9 cellular contexts compared by ENCODE assay signal in genomic region chr11:131186629-131187075, GRCh38.
A peak's percentile ranks its signal among the peaks of the same experiment; 100 is the strongest.
DNase-seq lines count a peak whose midpoint lies in the region; ATAC-seq, FAIRE-seq and TF ChIP-seq lines count a peak whose summit lies in the region.
"Had no signal": no experiment of that assay in that cellular context is flagged by ENCODE, and none has a peak within 500 bp of the region (broad histone marks: within the 10 kb centered on the region; RNA-seq: fewer than 3 reads in every experiment).

No MANE protein-coding gene starts in this region.

- H3K4me1 ChIP-seq in HepG2 (ENCODE audit: insufficient read depth, low read length) (no peaks in the 10 kb centered on the region), right lobe of liver (no peaks in the 10 kb centered on the region), upper lobe of right lung (no peaks in the 10 kb centered on the region), esophagus muscularis mucosa (no peaks in the 10 kb centered on the region)

- H2AFZ ChIP-seq in HepG2 (ENCODE audit: low read length), result no peak overlapping the region

- FAIRE-seq in HepG2 (lab: Jason Lieb, UNC), result no peak

- H4K20me1 ChIP-seq in HepG2 (ENCODE audit: insufficient read depth, low read length), result no peaks in the 10 kb centered on the region

- no peak for TF ChIP-seq POLR2A in HepG2 (IDR thresholded peaks at IDR 0.05; ENCODE audit: insufficient read depth in 1 of 2, low read depth in 2 of 2, low read length in 2 of 2)
- no peak for TF ChIP-seq POLR2A in right lobe of liver (IDR thresholded peaks at IDR 0.05)
- no peak for TF ChIP-seq POLR2A in esophagus muscularis mucosa (IDR thresholded peaks at IDR 0.05; ENCODE audit: low read depth)

- no peak overlapping the region for H3K4me3 ChIP-seq in HepG2 (replicated peaks in 1 of 3; ENCODE audit: insufficient read depth in 1 of 3, low read depth in 2 of 3, low read length in 3 of 3)
- no peak overlapping the region for H3K4me3 ChIP-seq in right lobe of liver
- no peak overlapping the region for H3K4me3 ChIP-seq in upper lobe of right lung
- no peak overlapping the region for H3K4me3 ChIP-seq in esophagus muscularis mucosa

- no peak for TF ChIP-seq RAD21 in HepG2 (CRISPR knock-in tag; IDR thresholded peaks at IDR 0.05)

- CTCF ChIA-PET in HepG2 (lab: Yijun Ruan, JAX; ENCODE audit: low intra/inter-chr PET ratio, low total read pairs), result no interaction called here

- peak; percentile 22; the same call in 1 of the 3 replicates for ATAC-seq in HepG2
- no peak for ATAC-seq in right lobe of liver
- peak; percentile 96 for ATAC-seq in HG02759 (IDR thresholded peaks at IDR 0.05; ENCODE audit: unreplicated experiment)
- peak; percentile 46 for ATAC-seq in upper lobe of right lung

- WGBS in HepG2 (ENCODE audit: low lambda C conversion rate), result 0% methylated on average over 4 of the region's 10 CpGs
- 7% methylated on average over 7 of the region's 10 CpGs for WGBS in right lobe of liver (ENCODE audit: insufficient coverage, low coverage, low lambda C conversion rate, missing lambda C conversion rate)
- WGBS in esophagus muscularis mucosa, result 75% methylated on average over 10 of the region's 10 CpGs

- TF ChIP-seq EP300 in HepG2 (IDR thresholded peaks at IDR 0.05; ENCODE audit: low read depth in 2 of 2, low read length in 2 of 2) (no peak), HepG2 (CRISPR knock-in tag; IDR thresholded peaks at IDR 0.05; ENCODE audit: borderline replicate concordance) (no peak), esophagus muscularis mucosa (IDR thresholded peaks at IDR 0.05) (no peak)

- intact Hi-C loops in HepG2 (cut with micrococcal nuclease; ENCODE audit: unreplicated experiment) (no loop called here), right lobe of liver (cut with DNase I) (no loop called here), upper lobe of right lung (cut with DNase I) (no loop called here), esophagus muscularis mucosa (cut with DNase I) (no loop called here)

- in situ Hi-C loops in HepG2 (cut with HindIII; ENCODE audit: extremely low pct_ligation_motif_present, low pct_unique_long_range_greater_than_20kb), result no loop called here

- no peak for TF ChIP-seq CTCF in HepG2 (CRISPR knock-in tag; IDR thresholded peaks at IDR 0.05)
- no peak for TF ChIP-seq CTCF in right lobe of liver (IDR thresholded peaks at IDR 0.05)
- no peak for TF ChIP-seq CTCF in upper lobe of right lung (IDR thresholded peaks at IDR 0.05)
- no peak for TF ChIP-seq CTCF in esophagus muscularis mucosa (IDR thresholded peaks at IDR 0.05)

- no peaks in the 10 kb centered on the region for H3K36me3 ChIP-seq in HepG2 (replicated peaks in 1 of 2; ENCODE audit: control insufficient read depth in 1 of 2, insufficient read depth in 2 of 2, low read length in 2 of 2)
- no peaks in the 10 kb centered on the region for H3K36me3 ChIP-seq in right lobe of liver
- H3K36me3 ChIP-seq in upper lobe of right lung, result no peaks in the 10 kb centered on the region
- no peaks in the 10 kb centered on the region for H3K36me3 ChIP-seq in esophagus muscularis mucosa

- H3K9me3 ChIP-seq in HepG2 (ENCODE audit: low read length) (no peaks in the 10 kb centered on the region), right lobe of liver (no peaks in the 10 kb centered on the region), upper lobe of right lung (no peaks in the 10 kb centered on the region), esophagus muscularis mucosa (no peaks in the 10 kb centered on the region)

- DNase-seq in HepG2 (ENCODE audit: low spot score) (no peak), right lobe of liver (no peak), NCI-H82 (lab: John Stamatoyannopoulos, UW) (peak; percentile 69), upper lobe of right lung (no peak), kidney glomerular epithelial cell (lab: John Stamatoyannopoulos, UW) (no peak), SK-N-DZ (ENCODE audit: low spot score) (no peak), esophagus muscularis mucosa (ENCODE audit: extremely low spot score) (no peak)
- DNase-seq: activated naive CD4-positive, alpha-beta T cell treated with anti-CD3 and anti-CD28 coated beads, Interleukin-2, amount 10 ng/mL, durations not matched to agents 7 days and 5 days had no signal

- no peaks in the 10 kb centered on the region for H3K79me2 ChIP-seq in HepG2 (ENCODE audit: insufficient read depth, low read length)

- H3K27me3 ChIP-seq in HepG2 (ENCODE audit: control insufficient read depth in 1 of 2, insufficient read depth in 2 of 2, low read length in 2 of 2) (no peaks in the 10 kb centered on the region), right lobe of liver (no peaks in the 10 kb centered on the region), upper lobe of right lung (no peaks in the 10 kb centered on the region), esophagus muscularis mucosa (no peaks in the 10 kb centered on the region)

- no peak overlapping the region for H3K4me2 ChIP-seq in HepG2 (ENCODE audit: low read depth, low read length)

- H3K27ac ChIP-seq in HepG2 (ENCODE audit: extremely low read length, insufficient read depth, low read length) (no peak overlapping the region), right lobe of liver (no peak overlapping the region), upper lobe of right lung (no peak overlapping the region), esophagus muscularis mucosa (replicated peaks in 1 of 4) (no peak overlapping the region)

- POLR2A ChIA-PET in HepG2 (lab: Yijun Ruan, JAX), result no interaction called here

- no peak overlapping the region for H3K9ac ChIP-seq in HepG2 (ENCODE audit: insufficient read depth, low read depth, low read length)

- BruUV-seq in HepG2 (replicated peaks; lab: Mats Ljungman, UMichigan), result no TSS peak

TF ChIP-seq in HepG2, 621 proteins besides CTCF, POLR2A, EP300 and RAD21:
- TF ChIP-seq MYNN (CRISPR knock-in tag; IDR thresholded peaks at IDR 0.05; ENCODE audit: low read depth) (no peak), ZNF546 (CRISPR knock-in tag; conservative IDR thresholded peaks at IDR 0.05) (no peak), HOXA9 (CRISPR knock-in tag; IDR thresholded peaks at IDR 0.05; ENCODE audit: borderline replicate concordance) (no peak), PTBP1 (IDR thresholded peaks at IDR 0.05; ENCODE audit: low read depth, low read length, poor library complexity, severe bottlenecking) (no peak), ZNF383 (CRISPR knock-in tag; IDR thresholded peaks at IDR 0.05; ENCODE audit: borderline replicate concordance) (no peak)

Comparison
In these comparisons a context has a peak if more than half of its experiments do, and no peak if none do; other contexts are left out.
1. ATAC-seq: peak in HepG2 (single experiment), HG02759 (single experiment) and upper lobe of right lung (single experiment); none in right lobe of liver (0 of 4).